In the genomic region with DNA sequence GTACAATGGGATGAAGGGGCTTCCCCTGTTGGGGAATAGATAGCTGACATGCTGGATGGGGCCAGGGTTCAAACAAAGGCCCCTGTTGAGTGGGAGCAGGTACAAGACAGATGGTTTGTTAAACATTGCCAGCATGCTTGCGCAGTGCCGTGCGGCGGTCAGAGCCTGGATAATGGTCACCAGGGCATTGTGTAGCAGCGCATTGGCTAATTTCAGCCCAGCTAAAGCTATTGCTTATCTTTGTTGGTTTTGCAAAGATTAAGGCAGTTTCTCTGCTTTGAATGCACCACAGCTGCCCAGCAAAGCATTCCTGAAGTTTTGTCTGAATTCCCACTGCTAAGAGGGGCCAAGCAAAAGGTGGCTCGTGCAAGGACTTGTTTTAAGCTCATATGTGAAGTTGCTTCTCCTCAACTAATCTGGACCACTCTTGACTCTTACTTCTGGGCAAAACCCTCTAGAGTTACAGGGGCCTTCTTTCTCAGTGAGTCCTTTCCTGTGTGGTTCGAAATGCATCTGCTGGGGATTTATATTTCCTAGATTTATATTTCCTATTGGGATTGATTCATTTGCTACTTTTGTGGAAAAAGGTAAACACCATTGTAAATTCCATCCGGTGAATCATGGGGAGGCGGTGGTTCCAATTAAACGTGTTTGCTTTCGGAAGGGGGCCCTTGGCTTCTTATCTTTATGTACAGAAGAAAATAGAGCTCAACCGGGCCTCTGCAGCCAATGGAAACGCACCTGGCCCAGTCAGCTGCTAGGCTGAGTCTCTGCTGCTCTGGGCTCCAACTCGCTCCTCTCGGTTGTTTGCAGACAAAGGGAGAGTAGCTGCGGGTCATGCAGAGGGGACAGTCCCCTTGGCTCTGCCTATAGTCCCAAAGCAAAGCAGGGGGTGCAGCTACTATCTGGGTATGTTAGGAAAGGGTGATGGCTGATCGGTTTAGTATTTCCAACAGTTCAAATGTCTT, we compare ENCODE assay signal across 14 cellular contexts.
DNase-seq lines count a peak whose midpoint lies in the region; ATAC-seq, FAIRE-seq and TF ChIP-seq lines count a peak whose summit lies in the region.
"Had no signal": no experiment of that assay in that cellular context is flagged by ENCODE, and none has a peak within 500 bp of the region (broad histone marks: within the 10 kb centered on the region; RNA-seq: fewer than 3 reads in every experiment).

No MANE protein-coding gene starts in this region.

- H3K9me3 ChIP-seq in endocrine pancreas (ENCODE audit: control insufficient read depth, low read length) (no peaks in the 10 kb centered on the region), pancreas (no peaks in the 10 kb centered on the region), gastrocnemius medialis (no peaks in the 10 kb centered on the region)
- H3K9me3 ChIP-seq: ovary had no signal

- no peak for TF ChIP-seq POLR2A in gastrocnemius medialis (IDR thresholded peaks at IDR 0.05)

- H3K4me1 ChIP-seq in endocrine pancreas (ENCODE audit: control insufficient read depth, insufficient read depth, low read length) (peaks cover 20% of the 10 kb centered on the region), pancreas (peaks cover 18 to 29% (median 21%) of the 10 kb centered on the region in 3 donors), gastrocnemius medialis (no peaks in the 10 kb centered on the region)

- H3K27ac ChIP-seq in pancreas (peak overlapping the region; percentile 44 to 81 (median 74)), gastrocnemius medialis (no peak overlapping the region)
- H3K27ac ChIP-seq: C4-2B, ovary had no signal

- in situ Hi-C loops in gastrocnemius medialis (cut with MboI; ENCODE audit: low sequenced_read_pairs in 4 of 4): no loop called here

- H3K27me3 ChIP-seq in endocrine pancreas (ENCODE audit: control insufficient read depth, insufficient read depth, low read length) (no peaks in the 10 kb centered on the region), pancreas (no peaks in the 10 kb centered on the region), gastrocnemius medialis (no peaks in the 10 kb centered on the region)
- H3K27me3 ChIP-seq: ovary had no signal

- peak; percentile 94 to 95 (median 94) for ATAC-seq in pancreas
- ATAC-seq in GM21367 (IDR thresholded peaks at IDR 0.05; ENCODE audit: unreplicated experiment): no peak
- no peak for ATAC-seq in HG02970 (IDR thresholded peaks at IDR 0.05; ENCODE audit: low FRiP score, unreplicated experiment)
- ATAC-seq in gastrocnemius medialis: no peak

- DNase-seq in HT-29 (ENCODE audit: low spot score): peak; percentile 80
- DNase-seq in NCI-H510A (lab: John Stamatoyannopoulos, UW): peak; percentile 90
- peak in 5 of 6 donors; percentile 78 to 85 (median 81) for DNase-seq in pancreas
- no peak for DNase-seq in SKM-1 (lab: John Stamatoyannopoulos, UW; ENCODE audit: unreplicated experiment)
- DNase-seq in gastrocnemius medialis: no peak
- DNase-seq: activated T-cell treated with anti-CD3 and anti-CD28 coated beads for 4 hours; ovary; stimulated activated CD4-positive, alpha-beta T cell treated with anti-CD3 and anti-CD28 coated beads, Interleukin-4, amount 100 ng/mL, for 1 hour had no signal

- intact Hi-C loops in pancreas (cut with DNase I) (no loop called here), gastrocnemius medialis (cut with DNase I; ENCODE audit: low total_unique reads) (no loop called here)

- H3K9ac ChIP-seq in endocrine pancreas (ENCODE audit: control insufficient read depth, insufficient read depth, low read length): no peak overlapping the region

- FAIRE-seq in pancreas (lab: Jason Lieb, UNC): no peak
- FAIRE-seq: astrocyte, TTC549 had no signal

- TF ChIP-seq CTCF in pancreas (IDR thresholded peaks at IDR 0.05) (no peak), gastrocnemius medialis (IDR thresholded peaks at IDR 0.05 in 4 of 5, conservative IDR thresholded peaks at IDR 0.05 in 1 of 5) (no peak)

- H3K36me3 ChIP-seq in endocrine pancreas (ENCODE audit: control insufficient read depth, insufficient read depth, low read length): no peaks in the 10 kb centered on the region
- no peaks in the 10 kb centered on the region for H3K36me3 ChIP-seq in pancreas
- no peaks in the 10 kb centered on the region for H3K36me3 ChIP-seq in gastrocnemius medialis
- H3K36me3 ChIP-seq: ovary had no signal

- 4 to 10% methylated on average over 17 of the region's 17 CpGs for WGBS in pancreas, 2 donors

- peak overlapping the region; percentile 12 for H3K4me3 ChIP-seq in endocrine pancreas (ENCODE audit: control insufficient read depth, insufficient read depth, low read length)
- peak overlapping the region in 1 of 4 donors; percentile 1 for H3K4me3 ChIP-seq in pancreas
- no peak overlapping the region for H3K4me3 ChIP-seq in gastrocnemius medialis
- H3K4me3 ChIP-seq: ovary had no signal

Comparison
In these comparisons a context has a peak if more than half of its experiments do, and no peak if none do; other contexts are left out.
1. DNase-seq: peak in HT-29 (single experiment), NCI-H510A (single experiment) and pancreas (5 of 6); none in SKM-1 (single experiment) and gastrocnemius medialis (0 of 2).
2. ATAC-seq: peak in pancreas (4 of 4); none in GM21367 (single experiment), HG02970 (single experiment) and gastrocnemius medialis (0 of 2).
3. H3K27ac ChIP-seq: peak in pancreas (4 of 4); none in gastrocnemius medialis (0 of 4).